In genomic region chr3:59326246-59327024, GRCh38 we compare ENCODE assay signal across 17 cellular contexts.
A peak's percentile ranks its signal among the peaks of the same experiment; 100 is the strongest.
DNase-seq lines count a peak whose midpoint lies in the region; ATAC-seq, FAIRE-seq and TF ChIP-seq lines count a peak whose summit lies in the region.
"Had no signal": no experiment of that assay in that cellular context is flagged by ENCODE, and none has a peak within 500 bp of the region (broad histone marks: within the 10 kb centered on the region; RNA-seq: fewer than 3 reads in every experiment).

No MANE protein-coding gene starts in this region.

- no peak overlapping the region for H3K9ac ChIP-seq in neural progenitor cell

- H3K4me2 ChIP-seq in neural progenitor cell = no peak overlapping the region

- H3K9me3 ChIP-seq in neural progenitor cell (ENCODE audit: low read depth) = no peaks in the 10 kb centered on the region
- H3K9me3 ChIP-seq: adrenal gland, spleen, vagina had no signal

- peaks cover 22% of the 10 kb centered on the region for H3K4me1 Mint-ChIP-seq in neural progenitor cell

- peaks cover 11% of the 10 kb centered on the region for H3K4me1 ChIP-seq in neural progenitor cell
- H3K4me1 ChIP-seq: adrenal gland, spleen, vagina had no signal

- TF ChIP-seq CTCF in GM10266 (IDR thresholded peaks at IDR 0.05; ENCODE audit: control insufficient read depth, insufficient read depth, low read depth, missing control alignments) (peak; percentile 14), NB4 (IDR thresholded peaks at IDR 0.05; ENCODE audit: low read depth, low read length) (peak; percentile 73), choroid plexus epithelial cell (conservative IDR thresholded peaks at IDR 0.05; ENCODE audit: low read depth, low read length) (peak; percentile 34), neural progenitor cell (IDR thresholded peaks at IDR 0.05) (peak; percentile 55)

- H3K4me3 ChIP-seq in NB4 (ENCODE audit: low read depth, low read length) (no peak overlapping the region), choroid plexus epithelial cell (ENCODE audit: low read depth, low read length) (no peak overlapping the region), neural progenitor cell (no peak overlapping the region)
- H3K4me3 ChIP-seq: adrenal gland, spleen, vagina had no signal

- H3K27me3 Mint-ChIP-seq in neural progenitor cell (ENCODE audit: insufficient read depth, low read depth) = peaks cover 10% of the 10 kb centered on the region
- H3K27me3 Mint-ChIP-seq: naive thymus-derived CD4-positive, alpha-beta T cell had no signal

- H3K27me3 ChIP-seq in neural progenitor cell = no peaks in the 10 kb centered on the region
- H3K27me3 ChIP-seq: adrenal gland, spleen, vagina had no signal

- H3K27ac Mint-ChIP-seq in neural progenitor cell = peak overlapping the region; percentile 34
- H3K27ac Mint-ChIP-seq: naive thymus-derived CD4-positive, alpha-beta T cell; T-helper 1 cell treated with Interleukin-12 subunit alpha and Interleukin-12 subunit beta and Interleukin-4 antibody, amounts not matched to agents 30 μg/mL and 1 μg/mL, for 36 hours had no signal

- no peaks in the 10 kb centered on the region for H4K20me1 ChIP-seq in neural progenitor cell (ENCODE audit: low read depth)

- peaks cover 5% of the 10 kb centered on the region for H3K9me3 Mint-ChIP-seq in neural progenitor cell

- no peaks in the 10 kb centered on the region for H3K79me2 ChIP-seq in neural progenitor cell (ENCODE audit: low read depth)

- TF ChIP-seq POLR2A in NB4 (IDR thresholded peaks at IDR 0.05; ENCODE audit: extremely low read depth, insufficient read length) = no peak

- no peak for FAIRE-seq in RCC 7860 (lab: Jason Lieb, UNC)
- FAIRE-seq: endometrium had no signal

- no peak overlapping the region for H3K4me3 Mint-ChIP-seq in neural progenitor cell
- H3K4me3 Mint-ChIP-seq: naive thymus-derived CD4-positive, alpha-beta T cell; T-helper 1 cell treated with Interleukin-12 subunit alpha and Interleukin-12 subunit beta and Interleukin-4 antibody, amounts not matched to agents 30 μg/mL and 1 μg/mL, for 36 hours had no signal

- H3F3A ChIP-seq in neural progenitor cell (ENCODE audit: low read depth) = no peaks in the 10 kb centered on the region

- no peak overlapping the region for H3K27ac ChIP-seq in neural progenitor cell
- H3K27ac ChIP-seq: adrenal gland, spleen, vagina had no signal

- DNase-seq in GM10266 (ENCODE audit: extremely low spot score) = no peak
- peak; percentile 9 for DNase-seq in NB4 (ENCODE audit: low read depth)
- DNase-seq in choroid plexus epithelial cell (ENCODE audit: low read depth) = no peak
- DNase-seq in neural progenitor cell (ENCODE audit: low spot score) = peak; percentile 13
- DNase-seq in RCC 7860 (ENCODE audit: low spot score) = no peak
- DNase-seq in stimulated activated CD4-positive, alpha-beta T cell treated with anti-CD3 and anti-CD28 coated beads, Interleukin-4, amount 100 ng/mL, for 4 hours = no peak
- DNase-seq in COLO668 (lab: John Stamatoyannopoulos, UW; ENCODE audit: unreplicated experiment) = no peak
- DNase-seq: adrenal gland; DMS79 treated with DMSO at 0.1 percent for 48 hours; GOT3; naive thymus-derived CD4-positive, alpha-beta T cell; NCI-H524 treated with DMSO at 0.1 percent for 48 hours; spleen had no signal

- H2AFZ ChIP-seq in neural progenitor cell (replicated peaks) = no peak overlapping the region

- no peak for ATAC-seq in HG02981 (IDR thresholded peaks at IDR 0.05; ENCODE audit: unreplicated experiment)
- ATAC-seq: naive thymus-derived CD4-positive, alpha-beta T cell had no signal

- no peaks in the 10 kb centered on the region for H3K36me3 Mint-ChIP-seq in neural progenitor cell
- H3K36me3 Mint-ChIP-seq: naive thymus-derived CD4-positive, alpha-beta T cell had no signal

- H3K36me3 ChIP-seq in neural progenitor cell = no peaks in the 10 kb centered on the region
- H3K36me3 ChIP-seq: adrenal gland, spleen, vagina had no signal

Comparison
In these comparisons a context has a peak if more than half of its experiments do, and no peak if none do; other contexts are left out.
1. DNase-seq: peak in NB4 (single experiment) and neural progenitor cell (single experiment); none in GM10266 (single experiment), choroid plexus epithelial cell (single experiment), RCC 7860 (single experiment), stimulated activated CD4-positive, alpha-beta T cell treated with anti-CD3 and anti-CD28 coated beads, Interleukin-4, amount 100 ng/mL, for 4 hours (0 of 2) and COLO668 (single experiment).
2. CTCF ChIP-seq: peak in every context shown above with its lines; median percentile 73 in NB4; 55 in neural progenitor cell; 34 in choroid plexus epithelial cell; 14 in GM10266.